17 cellular contexts compared by ENCODE assay signal in genomic region chr20:9574182-9574581, GRCh38. TPM values are rescaled to one million over a fixed set of nuclear protein-coding genes. Genes with fewer than 3 reads are reported as not detected.
DNase-seq lines count a peak whose midpoint lies in the region; ATAC-seq lines count a peak whose summit lies in the region.
"Had no signal": no experiment of that assay in that cellular context is flagged by ENCODE, and none has a peak within 500 bp of the region (broad histone marks: within the 10 kb centered on the region; RNA-seq: fewer than 3 reads in every experiment).

No MANE protein-coding gene starts in this region.

- peaks cover 49% of the 10 kb centered on the region for H3K4me1 ChIP-seq in HUES6 (ENCODE audit: control insufficient read depth, insufficient read depth, low read length)
- peaks cover 55% of the 10 kb centered on the region for H3K4me1 ChIP-seq in iPS-20b (ENCODE audit: insufficient read depth, low read length)
- H3K4me1 ChIP-seq in neuronal stem cell (ENCODE audit: control insufficient read depth in 2 of 2, insufficient read depth in 1 of 2, low read depth in 1 of 2, low read length in 2 of 2) = peaks cover 18 to 37% of the 10 kb centered on the region in 2 donors

- DNase-seq in ecto neural progenitor cell (ENCODE audit: low spot score) (peak; percentile 62), neuronal stem cell (ENCODE audit: low spot score) (peak; percentile 79), Right ventricle myocardium inferior (ENCODE audit: missing footprints) (no peak), NOMO-1 treated with DMSO at 0.1 percent for 48 hours (lab: John Stamatoyannopoulos, UW; ENCODE audit: unreplicated experiment) (no peak)
- DNase-seq: ACHN, AML-193, Kasumi-1, MM.1S, NCI-H1105 treated with DMSO at 0.1 percent for 48 hours, NCI-H2107, NCI-H510A, NCI-H82 had no signal

- H3K27ac ChIP-seq in HUES6 (ENCODE audit: low read depth, low read length) = no peak overlapping the region
- H3K27ac ChIP-seq in iPS-20b (ENCODE audit: low read length) = no peak overlapping the region
- peak overlapping the region; percentile 97 for H3K27ac ChIP-seq in neuronal stem cell (replicated peaks; ENCODE audit: low read length)

- no peak overlapping the region for H2BK120ac ChIP-seq in neuronal stem cell (ENCODE audit: low read depth, low read length)

- H2BK15ac ChIP-seq in neuronal stem cell (ENCODE audit: low read length) = no peak overlapping the region

- WGBS in neuronal stem cell (ENCODE audit: extremely low coverage in 2 of 2, insufficient read length in 2 of 2, insufficient replicate concordance in 1 of 2), 2 donors = no CpG with 5 or more reads among the region's 7 CpGs

- no peak overlapping the region for H3K14ac ChIP-seq in neuronal stem cell (ENCODE audit: low read length)

- H3K79me1 ChIP-seq in neuronal stem cell (ENCODE audit: low read depth, low read length) = no peaks in the 10 kb centered on the region

- H4K8ac ChIP-seq in neuronal stem cell (ENCODE audit: low read depth, low read length) = no peak overlapping the region

- no peak overlapping the region for H2AFZ ChIP-seq in neuronal stem cell (ENCODE audit: low read length)

- no peak overlapping the region for H3K23ac ChIP-seq in neuronal stem cell (ENCODE audit: low read depth, low read length, poor library complexity)

- no peak overlapping the region for H2AK5ac ChIP-seq in neuronal stem cell (ENCODE audit: low read depth, low read length)

- no peak overlapping the region for H3K18ac ChIP-seq in neuronal stem cell (ENCODE audit: low read length)

- H2BK5ac ChIP-seq in neuronal stem cell (ENCODE audit: low read length) = no peak overlapping the region

- H3K4me2 ChIP-seq in neuronal stem cell (ENCODE audit: insufficient read depth, low read length, poor library complexity, severe bottlenecking) = peak overlapping the region; percentile 28

- ATAC-seq in Right ventricle myocardium inferior = no peak
- ATAC-seq in GM18520 (IDR thresholded peaks at IDR 0.05; ENCODE audit: unreplicated experiment) = no peak

- H3K4me3 ChIP-seq in HUES6 (ENCODE audit: low read depth, low read length) (peak overlapping the region; percentile 17; the same call in 1 of the 2 replicates), iPS-20b (ENCODE audit: low read length) (peak overlapping the region; percentile 31; the same call in 1 of the 2 replicates), neuronal stem cell (ENCODE audit: low read length in 2 of 2) (no peak overlapping the region)
- H3K4me3 ChIP-seq: HAP-1 had no signal

- no peak overlapping the region for H4K91ac ChIP-seq in neuronal stem cell (ENCODE audit: low read depth, low read length, poor library complexity)

- H3K36me3 ChIP-seq in HUES6 (ENCODE audit: control insufficient read depth, insufficient read depth, low read length) = no peaks in the 10 kb centered on the region
- no peaks in the 10 kb centered on the region for H3K36me3 ChIP-seq in iPS-20b (ENCODE audit: insufficient read depth, low read depth, low read length)
- no peaks in the 10 kb centered on the region for H3K36me3 ChIP-seq in neuronal stem cell (replicated peaks in 1 of 2; ENCODE audit: control insufficient read depth in 2 of 2, insufficient read depth in 2 of 2, low read length in 2 of 2)
- H3K36me3 ChIP-seq: HAP-1 had no signal

- intact Hi-C loops in Right ventricle myocardium inferior (cut with DNase I) = no loop called here

- H3K4ac ChIP-seq in neuronal stem cell (ENCODE audit: low read length) = no peak overlapping the region

- H3K9ac ChIP-seq in HUES6 (ENCODE audit: low read length) = peak overlapping the region; percentile 26
- H3K9ac ChIP-seq in iPS-20b (ENCODE audit: low read depth, low read length) = peak overlapping the region; percentile 49; the same call in 1 of the 2 replicates
- no peak overlapping the region for H3K9ac ChIP-seq in neuronal stem cell (ENCODE audit: low read depth, low read length, poor library complexity)

- H3K9me3 ChIP-seq in HUES6 (ENCODE audit: control insufficient read depth, insufficient read depth, low read depth, low read length) (no peaks in the 10 kb centered on the region), iPS-20b (ENCODE audit: insufficient read depth, low read depth, low read length) (no peaks in the 10 kb centered on the region), neuronal stem cell (replicated peaks in 1 of 2; ENCODE audit: control insufficient read depth in 2 of 2, insufficient read depth in 1 of 2, low read depth in 1 of 2, low read length in 2 of 2) (no peaks in the 10 kb centered on the region)
- H3K9me3 ChIP-seq: HAP-1 had no signal

- H3K27me3 ChIP-seq in HUES6 (ENCODE audit: control insufficient read depth, insufficient read depth, low read length) (peaks cover 15% of the 10 kb centered on the region; the same call in 1 of the 2 replicates), iPS-20b (ENCODE audit: insufficient read depth, low read length) (peaks cover 49% of the 10 kb centered on the region), neuronal stem cell (ENCODE audit: control insufficient read depth in 3 of 3, insufficient read depth in 3 of 3, low read depth in 1 of 3, low read length in 3 of 3) (peaks cover 0 to 51% (median 0%) of the 10 kb centered on the region in 3 experiments)

- H2BK12ac ChIP-seq in neuronal stem cell (ENCODE audit: low read length) = no peak overlapping the region

RNA-seq across cellular contexts. Expression of gene LAMP5, which starts 59.8 kb away (rescaled TPM):
- 6.5 TPM for polyA plus RNA-seq in neuronal stem cell (2013, experiment 1 of 2)
- polyA plus RNA-seq in neuronal stem cell (2013, experiment 2 of 2) = 6.4 TPM
- total RNA-seq in Right ventricle myocardium inferior = not detected
- total RNA-seq: SK-MEL-5 had no signal

Comparison
In these comparisons a context has a peak if more than half of its experiments do, and no peak if none do; other contexts are left out.
1. H3K4me3 ChIP-seq: peak in HUES6 (single experiment) and iPS-20b (single experiment); none in neuronal stem cell (0 of 2).
2. DNase-seq: peak in ecto neural progenitor cell (single experiment) and neuronal stem cell (single experiment); none in Right ventricle myocardium inferior (single experiment) and NOMO-1 treated with DMSO at 0.1 percent for 48 hours (single experiment).